Comparison of ENCODE assay signal across 8 cellular contexts in genomic region chrX:54043084-54043483, GRCh38. TPM values are rescaled to one million over a fixed set of nuclear protein-coding genes. Genes with fewer than 3 reads are reported as not detected.
DNase-seq lines count a peak whose midpoint lies in the region; ATAC-seq, FAIRE-seq and TF ChIP-seq lines count a peak whose summit lies in the region.

No MANE protein-coding gene starts in this region.

- TF ChIP-seq CTCF in Calu3 (IDR thresholded peaks at IDR 0.05; ENCODE audit: unreplicated experiment) (no peak), OCI-LY7 (conservative IDR thresholded peaks at IDR 0.05; ENCODE audit: low read length) (peak; percentile 2; the same call in 1 of the 2 replicates), epithelial cell of esophagus (IDR thresholded peaks at IDR 0.05; ENCODE audit: insufficient read depth, low read depth, low read length, missing control alignments) (no peak), pancreas (IDR thresholded peaks at IDR 0.05) (no peak)

- H3K79me2 ChIP-seq in OCI-LY7 (ENCODE audit: insufficient read depth, low read depth, low read length) = peaks cover 8% of the 10 kb centered on the region

- H3K36me3 ChIP-seq in OCI-LY7 (ENCODE audit: insufficient read depth, low read length) (peaks cover 33% of the 10 kb centered on the region), pancreas (no peaks in the 10 kb centered on the region)

- H3K4me1 ChIP-seq in OCI-LY7 (ENCODE audit: insufficient read depth, low read length, poor library complexity, severe bottlenecking) = peaks cover 13% of the 10 kb centered on the region
- H3K4me1 ChIP-seq in pancreas = no peaks in the 10 kb centered on the region

- no peak for FAIRE-seq in pancreas (lab: Jason Lieb, UNC)

- POLR2A ChIA-PET in OCI-LY7 (lab: Charles Lee) = interaction anchor here (0.5 to 1.2 kb wide), 4 partner anchors 116 to 1048 kb away, joined by 3 to 6 read pairs (median 4); partner anchors contain the start of gene FAM120C

- H2AFZ ChIP-seq in OCI-LY7 (ENCODE audit: low read length) = peak overlapping the region; percentile 79; the same call in 1 of the 2 replicates

- H3K36me3 Mint-ChIP-seq in Calu3 (ENCODE audit: insufficient read depth, unreplicated experiment) = peaks cover 40% of the 10 kb centered on the region

- ATAC-seq in pancreas = no peak

- H3K4me1 Mint-ChIP-seq in Calu3 (ENCODE audit: low read depth, unreplicated experiment) = peaks cover 24% of the 10 kb centered on the region

- CTCF ChIA-PET in Calu3 (lab: Charles Lee) (interaction anchor here (0.5 to 1.2 kb wide), 6 partner anchors 34 to 1866 kb away, joined by 3 to 6 read pairs (median 4); partner anchors contain the start of genes GNL3L and HUWE1), OCI-LY7 (lab: Charles Lee; ENCODE audit: unreplicated experiment) (interaction anchor here (0.7 kb wide), 1 partner anchor 360 kb away, joined by 3 read pairs; no protein-coding TSS in a partner anchor)

- WGBS in pancreas, 2 donors = 0 to 29% methylated on average over 9 of the region's 9 CpGs

- no peak for DNase-seq in Calu3
- peak; percentile 6 for DNase-seq in OCI-LY7 (ENCODE audit: low spot score)
- no peak for DNase-seq in epithelial cell of esophagus (ENCODE audit: low read depth)
- DNase-seq in pancreas = no peak
- no peak for DNase-seq in iPS-NIHi11 (ENCODE audit: low spot score)
- DNase-seq in SW480 (ENCODE audit: low spot score) = no peak
- DNase-seq in NCI-H2227 treated with DMSO at 0.1 percent for 48 hours (lab: John Stamatoyannopoulos, UW) = no peak
- no peak for DNase-seq in SKM-1 treated with dmso at 0.1 percent for 144 hours (lab: John Stamatoyannopoulos, UW; ENCODE audit: unreplicated experiment)

- H3K27me3 Mint-ChIP-seq in Calu3 (ENCODE audit: unreplicated experiment) = no peaks in the 10 kb centered on the region

- H3K9me2 ChIP-seq in OCI-LY7 (ENCODE audit: insufficient read depth, low read length) = no peaks in the 10 kb centered on the region

- BruUV-seq in Calu3 (replicated peaks; lab: Mats Ljungman, UMichigan) = TSS peak; percentile 35
- TSS peak; percentile 52 for BruUV-seq in OCI-LY7 (replicated peaks; lab: Mats Ljungman, UMichigan)

- H3K9me3 ChIP-seq in OCI-LY7 (ENCODE audit: low read length) (no peaks in the 10 kb centered on the region), pancreas (no peaks in the 10 kb centered on the region)

- H3K27ac ChIP-seq in OCI-LY7 (ENCODE audit: low read depth, low read length, poor library complexity, severe bottlenecking) = peak overlapping the region; percentile 88
- H3K27ac ChIP-seq in pancreas = peak overlapping the region; percentile 80 to 95 (median 88)

- no peaks in the 10 kb centered on the region for H4K20me1 ChIP-seq in OCI-LY7 (ENCODE audit: insufficient read depth, low read length)

- no peaks in the 10 kb centered on the region for H3K9me3 Mint-ChIP-seq in Calu3 (ENCODE audit: low read depth, unreplicated experiment)

- no peaks in the 10 kb centered on the region for H3K27me3 ChIP-seq in pancreas

- intact Hi-C loops in Calu3 (cut with micrococcal nuclease; ENCODE audit: unreplicated experiment) = loop anchor here (5.0 to 10.0 kb wide), 2 partner anchors 139 to 388 kb away; partner anchors contain the start of gene FAM120C
- intact Hi-C loops in OCI-LY7 (cut with micrococcal nuclease; ENCODE audit: unreplicated experiment) = loop anchor here (5.0 to 10.0 kb wide), 2 partner anchors 358 to 1119 kb away; partner anchors contain the start of gene HUWE1
- intact Hi-C loops in pancreas (cut with DNase I) = no loop called here

- H3K4me3 ChIP-seq in OCI-LY7 (ENCODE audit: low read depth, low read length, poor library complexity, severe bottlenecking) (peak overlapping the region; percentile 92), epithelial cell of esophagus (ENCODE audit: low read length) (peak overlapping the region; percentile 70), pancreas (peak overlapping the region; percentile 36 to 56 (median 47))

- H3K4me2 ChIP-seq in OCI-LY7 (ENCODE audit: low read length) = peak overlapping the region; percentile 92

- peak overlapping the region; percentile 94 for H3K27ac Mint-ChIP-seq in Calu3 (ENCODE audit: unreplicated experiment)

- H3K4me3 Mint-ChIP-seq in Calu3 (ENCODE audit: low read depth, unreplicated experiment) = peak overlapping the region; percentile 93

RNA-seq across cellular contexts. Expression of gene PHF8, which starts 1.2 kb away (rescaled TPM):
- total RNA-seq in Calu3 (2022) = 32.3 and 36.1 TPM in 2 replicates
- 29.7 and 47.0 TPM in 2 replicates for total RNA-seq in OCI-LY7 (2014; rRNA removed; shearing (Covaris generic))
- total RNA-seq in OCI-LY7 (2022) = 41.5 and 44.2 TPM in 2 replicates
- total RNA-seq in pancreas = 10 to 100 TPM; 10.9 to 21.3 (median 14.6) TPM
- 10 to 100 TPM; 11.1 to 15.3 TPM for polyA plus RNA-seq in pancreas

Comparison
In these comparisons a context has a peak if more than half of its experiments do, and no peak if none do; other contexts are left out.
1. intact Hi-C loops: an anchor here in Calu3 (5.0 to 10.0 kb wide) and OCI-LY7 (5.0 to 10.0 kb wide); none called in pancreas.